1 cellular context compared by ENCODE assay signal in genomic region chr1:58783993-58784757, GRCh38.
TF ChIP-seq lines count a peak whose summit lies in the region.

JUN (minus strand) TSS chr1:58784047; CDS start chr1:58783070, 977 bp downstream.

TF ChIP-seq in HepG2, 621 proteins besides CTCF, POLR2A, EP300 and RAD21 (continued from another document and continues in another):
- TF ChIP-seq MXD4 (CRISPR knock-in tag; IDR thresholded peaks at IDR 0.05) = peak; percentile 52; the same call in 1 of the 2 replicates
- no peak for TF ChIP-seq ZMAT5 (CRISPR knock-in tag; IDR thresholded peaks at IDR 0.05; ENCODE audit: borderline replicate concordance, low read depth)
- peak; percentile 86 for TF ChIP-seq CCDC6 (CRISPR knock-in tag; IDR thresholded peaks at IDR 0.05)
- TF ChIP-seq ZKSCAN8 (CRISPR knock-in tag; IDR thresholded peaks at IDR 0.05; ENCODE audit: borderline replicate concordance) = peak; percentile 12; the same call in 1 of the 2 replicates
- 0 out of 2 replicates have a peak, but pooled peaks have one; percentile 26 for TF ChIP-seq HCFC1 (IDR thresholded peaks at IDR 0.05; ENCODE audit: low read depth, low read length)
- TF ChIP-seq, protein P1, sequence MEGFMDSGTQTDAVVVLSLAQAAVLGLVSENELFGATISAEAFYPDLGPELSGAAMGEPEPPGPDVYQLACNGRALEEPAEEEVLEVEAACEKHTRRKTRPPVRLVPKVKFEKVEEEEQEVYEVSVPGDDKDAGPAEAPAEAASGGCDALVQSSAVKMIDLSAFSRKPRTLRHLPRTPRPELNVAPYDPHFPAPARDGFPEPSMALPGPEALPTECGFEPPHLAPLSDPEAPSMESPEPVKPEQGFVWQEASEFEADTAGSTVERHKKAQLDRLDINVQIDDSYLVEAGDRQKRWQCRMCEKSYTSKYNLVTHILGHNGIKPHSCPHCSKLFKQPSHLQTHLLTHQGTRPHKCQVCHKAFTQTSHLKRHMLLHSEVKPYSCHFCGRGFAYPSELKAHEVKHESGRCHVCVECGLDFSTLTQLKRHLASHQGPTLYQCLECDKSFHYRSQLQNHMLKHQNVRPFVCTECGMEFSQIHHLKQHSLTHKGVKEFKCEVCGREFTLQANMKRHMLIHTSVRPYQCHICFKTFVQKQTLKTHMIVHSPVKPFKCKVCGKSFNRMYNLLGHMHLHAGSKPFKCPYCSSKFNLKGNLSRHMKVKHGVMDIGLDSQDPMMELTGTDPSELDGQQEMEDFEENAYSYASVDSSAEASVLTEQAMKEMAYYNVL (CRISPR knock-in tag; IDR thresholded peaks at IDR 0.05; ENCODE audit: borderline replicate concordance) = 0 out of 2 replicates have a peak, but pooled peaks have one; percentile 48
- TF ChIP-seq DRAP1 (CRISPR knock-in tag; IDR thresholded peaks at IDR 0.05) = peak; percentile 100
- TF ChIP-seq ZNF33A (CRISPR knock-in tag; IDR thresholded peaks at IDR 0.05; ENCODE audit: borderline replicate concordance) = 0 out of 2 replicates have a peak, but pooled peaks have one; percentile 64
- no peak for TF ChIP-seq TCF12 (IDR thresholded peaks at IDR 0.05)
- no peak; the same call in 1 of the 2 replicates for TF ChIP-seq TCF12 (CRISPR knock-in tag; IDR thresholded peaks at IDR 0.05)
- peak; percentile 100 for TF ChIP-seq POLR2AphosphoS2 (IDR thresholded peaks at IDR 0.05; ENCODE audit: low read depth, low read length)
- no peak for TF ChIP-seq ZFP37 (CRISPR knock-in tag; IDR thresholded peaks at IDR 0.05; ENCODE audit: borderline replicate concordance)
- TF ChIP-seq GTF2F1 (IDR thresholded peaks at IDR 0.05; ENCODE audit: low read length) = peak; percentile 98; the same call in 1 of the 2 replicates
- TF ChIP-seq ZEB1 (IDR thresholded peaks at IDR 0.05; ENCODE audit: insufficient replicate concordance, low read depth) = no peak
- peak; percentile 95 for TF ChIP-seq SKI (IDR thresholded peaks at IDR 0.05; ENCODE audit: partially characterized antibody)
- TF ChIP-seq, protein P2, sequence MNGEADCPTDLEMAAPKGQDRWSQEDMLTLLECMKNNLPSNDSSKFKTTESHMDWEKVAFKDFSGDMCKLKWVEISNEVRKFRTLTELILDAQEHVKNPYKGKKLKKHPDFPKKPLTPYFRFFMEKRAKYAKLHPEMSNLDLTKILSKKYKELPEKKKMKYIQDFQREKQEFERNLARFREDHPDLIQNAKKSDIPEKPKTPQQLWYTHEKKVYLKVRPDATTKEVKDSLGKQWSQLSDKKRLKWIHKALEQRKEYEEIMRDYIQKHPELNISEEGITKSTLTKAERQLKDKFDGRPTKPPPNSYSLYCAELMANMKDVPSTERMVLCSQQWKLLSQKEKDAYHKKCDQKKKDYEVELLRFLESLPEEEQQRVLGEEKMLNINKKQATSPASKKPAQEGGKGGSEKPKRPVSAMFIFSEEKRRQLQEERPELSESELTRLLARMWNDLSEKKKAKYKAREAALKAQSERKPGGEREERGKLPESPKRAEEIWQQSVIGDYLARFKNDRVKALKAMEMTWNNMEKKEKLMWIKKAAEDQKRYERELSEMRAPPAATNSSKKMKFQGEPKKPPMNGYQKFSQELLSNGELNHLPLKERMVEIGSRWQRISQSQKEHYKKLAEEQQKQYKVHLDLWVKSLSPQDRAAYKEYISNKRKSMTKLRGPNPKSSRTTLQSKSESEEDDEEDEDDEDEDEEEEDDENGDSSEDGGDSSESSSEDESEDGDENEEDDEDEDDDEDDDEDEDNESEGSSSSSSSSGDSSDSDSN (CRISPR knock-in tag; IDR thresholded peaks at IDR 0.05) = no peak; the same call in 1 of the 2 replicates
- TF ChIP-seq ZNF510 (CRISPR knock-in tag; IDR thresholded peaks at IDR 0.05; ENCODE audit: low read depth) = no peak
- peak; percentile 77 for TF ChIP-seq ZMYM4 (CRISPR knock-in tag; IDR thresholded peaks at IDR 0.05)
- peak; percentile 49; the same call in 1 of the 2 replicates for TF ChIP-seq BCL3 (CRISPR knock-in tag; IDR thresholded peaks at IDR 0.05)
- peak; percentile 96 for TF ChIP-seq PTBP1 (IDR thresholded peaks at IDR 0.05; ENCODE audit: low read depth, low read length, poor library complexity, severe bottlenecking)
- TF ChIP-seq NR2F2 (IDR thresholded peaks at IDR 0.05; ENCODE audit: borderline replicate concordance, low read depth) = no peak
- TF ChIP-seq, protein P3, sequence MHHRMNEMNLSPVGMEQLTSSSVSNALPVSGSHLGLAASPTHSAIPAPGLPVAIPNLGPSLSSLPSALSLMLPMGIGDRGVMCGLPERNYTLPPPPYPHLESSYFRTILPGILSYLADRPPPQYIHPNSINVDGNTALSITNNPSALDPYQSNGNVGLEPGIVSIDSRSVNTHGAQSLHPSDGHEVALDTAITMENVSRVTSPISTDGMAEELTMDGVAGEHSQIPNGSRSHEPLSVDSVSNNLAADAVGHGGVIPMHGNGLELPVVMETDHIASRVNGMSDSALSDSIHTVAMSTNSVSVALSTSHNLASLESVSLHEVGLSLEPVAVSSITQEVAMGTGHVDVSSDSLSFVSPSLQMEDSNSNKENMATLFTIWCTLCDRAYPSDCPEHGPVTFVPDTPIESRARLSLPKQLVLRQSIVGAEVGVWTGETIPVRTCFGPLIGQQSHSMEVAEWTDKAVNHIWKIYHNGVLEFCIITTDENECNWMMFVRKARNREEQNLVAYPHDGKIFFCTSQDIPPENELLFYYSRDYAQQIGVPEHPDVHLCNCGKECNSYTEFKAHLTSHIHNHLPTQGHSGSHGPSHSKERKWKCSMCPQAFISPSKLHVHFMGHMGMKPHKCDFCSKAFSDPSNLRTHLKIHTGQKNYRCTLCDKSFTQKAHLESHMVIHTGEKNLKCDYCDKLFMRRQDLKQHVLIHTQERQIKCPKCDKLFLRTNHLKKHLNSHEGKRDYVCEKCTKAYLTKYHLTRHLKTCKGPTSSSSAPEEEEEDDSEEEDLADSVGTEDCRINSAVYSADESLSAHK (CRISPR knock-in tag; IDR thresholded peaks at IDR 0.05; ENCODE audit: borderline replicate concordance) = no peak
- no peak for TF ChIP-seq ZNF329 (CRISPR knock-in tag; IDR thresholded peaks at IDR 0.05; ENCODE audit: low read depth)
- peak in 1 of 2 experiments; percentile 51; a peak in 3 of 4 replicates for TF ChIP-seq HMGXB4 (CRISPR knock-in tag; IDR thresholded peaks at IDR 0.05; ENCODE audit: borderline replicate concordance in 1 of 2, low read depth in 1 of 2)
- TF ChIP-seq HDAC6 (IDR thresholded peaks at IDR 0.05; ENCODE audit: low read depth, low read length) = no peak
- no peak for TF ChIP-seq ZNF879 (CRISPR knock-in tag; IDR thresholded peaks at IDR 0.05)
- no peak for TF ChIP-seq THAP7 (CRISPR knock-in tag; IDR thresholded peaks at IDR 0.05)
- TF ChIP-seq POLR2G (IDR thresholded peaks at IDR 0.05; ENCODE audit: low read depth, low read length) = peak; percentile 99
- TF ChIP-seq ZBTB40 (IDR thresholded peaks at IDR 0.05) = no peak
- TF ChIP-seq ZBTB40 (CRISPR knock-in tag; IDR thresholded peaks at IDR 0.05) = peak; percentile 38; the same call in 1 of the 2 replicates
- TF ChIP-seq SNAPC2 (CRISPR knock-in tag; IDR thresholded peaks at IDR 0.05) = peak; percentile 79
- TF ChIP-seq ZNF282 (IDR thresholded peaks at IDR 0.05; ENCODE audit: partially characterized antibody) = no peak
- TF ChIP-seq ZNF333 (CRISPR knock-in tag; IDR thresholded peaks at IDR 0.05; ENCODE audit: borderline replicate concordance) = 0 out of 2 replicates have a peak, but pooled peaks have one; percentile 9
